28 cellular contexts compared by ENCODE assay signal in genomic region chr4:140715121-140715520, GRCh38.
"Had no signal": no experiment of that assay in that cellular context is flagged by ENCODE, and none has a peak within 500 bp of the region (broad histone marks: within the 10 kb centered on the region; RNA-seq: fewer than 3 reads in every experiment).

No MANE protein-coding gene starts in this region.

- H3K36me3 ChIP-seq: colonic mucosa, gastroesophageal sphincter, lower lobe of right lung, ovary, right lobe of liver, suprapubic skin, transverse colon had no signal

- H3K9me3 Mint-ChIP-seq: dendritic cell treated with granulocyte-macrophage colony-stimulating factor and Interleukin-4, amounts not matched to agents 40 ng/mL and 50 ng/mL, for 4 days; naive thymus-derived CD4-positive, alpha-beta T cell; stimulated activated naive CD8-positive, alpha-beta T cell treated with anti-CD3 and anti-CD28 coated beads, Interleukin-15, amount 100 ng/mL, for 72 hours had no signal

- H3K36me3 Mint-ChIP-seq: immature natural killer cell; naive thymus-derived CD4-positive, alpha-beta T cell had no signal

- H3K4me3 ChIP-seq: colonic mucosa, gastroesophageal sphincter, heart right ventricle, lower lobe of right lung, ovary, right lobe of liver, suprapubic skin, transverse colon had no signal

- H3K27me3 Mint-ChIP-seq: dendritic cell treated with granulocyte-macrophage colony-stimulating factor and Interleukin-4, amounts not matched to agents 40 ng/mL and 50 ng/mL, for 4 days; stimulated activated naive CD8-positive, alpha-beta T cell treated with anti-CD3 and anti-CD28 coated beads, Interleukin-15, amount 100 ng/mL, for 72 hours had no signal

- H3K27ac ChIP-seq: colonic mucosa, epithelial cell of prostate, foreskin keratinocyte, gastroesophageal sphincter, heart right ventricle, lower lobe of right lung, ovary, right lobe of liver, suprapubic skin, transverse colon had no signal

- H3K4me3 Mint-ChIP-seq: dendritic cell treated with granulocyte-macrophage colony-stimulating factor and Interleukin-4, amounts not matched to agents 40 ng/mL and 50 ng/mL, for 4 days; endodermal cell; immature natural killer cell; naive thymus-derived CD4-positive, alpha-beta T cell; nephron progenitor cell; stimulated activated naive CD8-positive, alpha-beta T cell treated with anti-CD3 and anti-CD28 coated beads, Interleukin-15, amount 100 ng/mL, for 72 hours had no signal

- H3K27ac Mint-ChIP-seq: dendritic cell treated with granulocyte-macrophage colony-stimulating factor and Interleukin-4, amounts not matched to agents 40 ng/mL and 50 ng/mL, for 4 days; endodermal cell; immature natural killer cell; naive thymus-derived CD4-positive, alpha-beta T cell; nephron progenitor cell; stimulated activated naive CD8-positive, alpha-beta T cell treated with anti-CD3 and anti-CD28 coated beads, Interleukin-15, amount 100 ng/mL, for 72 hours had no signal

- H3K27me3 ChIP-seq: colonic mucosa, foreskin keratinocyte, gastroesophageal sphincter, heart right ventricle, ovary, right lobe of liver, suprapubic skin, transverse colon had no signal

- H3K4me1 Mint-ChIP-seq: nephron progenitor cell; stimulated activated naive CD8-positive, alpha-beta T cell treated with anti-CD3 and anti-CD28 coated beads, Interleukin-15, amount 100 ng/mL, for 72 hours had no signal

- H3K4me1 ChIP-seq: colonic mucosa, right lobe of liver had no signal

- DNase-seq: colonic mucosa; effector CD8-positive, alpha-beta T cell; endodermal cell; foreskin keratinocyte; heart right ventricle; hippocampal formation; immature natural killer cell; islet precursor cell; kidney glomerular epithelial cell; left colon; left ventricle myocardium superior; lower lobe of right lung; midbrain; naive thymus-derived CD4-positive, alpha-beta T cell; nephron progenitor cell; occipital lobe; ovary; right lobe of liver; small intestine; stimulated activated CD4-positive, alpha-beta T cell treated with anti-CD3 and anti-CD28 coated beads, Interleukin-15, amount 100 ng/mL, for 24 hours; stimulated activated CD4-positive, alpha-beta T cell treated with anti-CD3 and anti-CD28 coated beads, Interleukin-2, amount 100 ng/mL, for 48 hours; stimulated activated naive CD4-positive, alpha-beta T cell; stimulated activated naive CD8-positive, alpha-beta T cell treated with anti-CD3 and anti-CD28 coated beads, Interleukin-15, amount 100 ng/mL, for 72 hours; transverse colon had no signal
